1 cellular context compared by ENCODE assay signal in genomic region chr4:26372076-26372475, GRCh38.
TF ChIP-seq lines count a peak whose summit lies in the region.

No MANE protein-coding gene starts in this region.

TF ChIP-seq in WTC11, 78 proteins besides CTCF, POLR2A, EP300 and RAD21:
- no peak for TF ChIP-seq KAT7 (CRISPR knock-in tag; IDR thresholded peaks at IDR 0.05; ENCODE audit: borderline replicate concordance)
- TF ChIP-seq TEAD1 (CRISPR knock-in tag; IDR thresholded peaks at IDR 0.05) = no peak
- TF ChIP-seq CBFB (CRISPR knock-in tag; IDR thresholded peaks at IDR 0.05; ENCODE audit: low read depth) = no peak
- no peak for TF ChIP-seq ATF2 (CRISPR knock-in tag; IDR thresholded peaks at IDR 0.05; ENCODE audit: borderline replicate concordance, low read depth)
- TF ChIP-seq NR3C1 (CRISPR knock-in tag; conservative IDR thresholded peaks at IDR 0.05; ENCODE audit: low read depth) = no peak
- no peak for TF ChIP-seq SMAD4 (CRISPR knock-in tag; IDR thresholded peaks at IDR 0.05)
- TF ChIP-seq NFE2L1 (CRISPR knock-in tag; IDR thresholded peaks at IDR 0.05) = no peak
- no peak for TF ChIP-seq ERG (CRISPR knock-in tag; IDR thresholded peaks at IDR 0.05)
- TF ChIP-seq ZBTB21 (CRISPR knock-in tag; IDR thresholded peaks at IDR 0.05; ENCODE audit: borderline replicate concordance) = no peak
- no peak for TF ChIP-seq ETV6 (CRISPR knock-in tag; IDR thresholded peaks at IDR 0.05)
- TF ChIP-seq FOXJ3 (CRISPR knock-in tag; IDR thresholded peaks at IDR 0.05; ENCODE audit: borderline replicate concordance) = no peak
- TF ChIP-seq FOXP4 (CRISPR knock-in tag; IDR thresholded peaks at IDR 0.05) = no peak
- no peak for TF ChIP-seq AR (CRISPR knock-in tag; IDR thresholded peaks at IDR 0.05)
- no peak for TF ChIP-seq ZNF121 (CRISPR knock-in tag; IDR thresholded peaks at IDR 0.05)
- no peak for TF ChIP-seq ELF4 (CRISPR knock-in tag; IDR thresholded peaks at IDR 0.05; ENCODE audit: low read depth)
- no peak for TF ChIP-seq ZNF425 (CRISPR knock-in tag; conservative IDR thresholded peaks at IDR 0.05)
- no peak for TF ChIP-seq GRHL2 (CRISPR knock-in tag; IDR thresholded peaks at IDR 0.05; ENCODE audit: insufficient replicate concordance, severe bottlenecking)
- no peak for TF ChIP-seq ZSCAN18 (CRISPR knock-in tag; IDR thresholded peaks at IDR 0.05)
TF ChIP-seq in WTC11: peak in this region for 0.
